Comparison of ENCODE assay signal across 8 cellular contexts in genomic region chr16:18537004-18537403, GRCh38. TPM values are rescaled to one million over a fixed set of nuclear protein-coding genes. Genes with fewer than 3 reads are reported as not detected.
DNase-seq lines count a peak whose midpoint lies in the region; ATAC-seq, FAIRE-seq and TF ChIP-seq lines count a peak whose summit lies in the region.
"Not testable (repeated sequence)": the region's sequence is repeated elsewhere in the genome, so short reads cannot be mapped to it uniquely, and the experiment has no call there.

No MANE protein-coding gene starts in this region.

- H3K36me3 Mint-ChIP-seq in activated CD4-positive, alpha-beta T cell treated with anti-CD3 and anti-CD28 coated beads, Interleukin-2, amount 10 ng/mL, durations not matched to agents 24 days and 14 days (ENCODE audit: low read depth), result peaks cover 11% of the 10 kb centered on the region

- peak; percentile 82 to 90 for ATAC-seq in A549
- peak; percentile 37; the same call in 1 of the 2 replicates for ATAC-seq in PC-3
- ATAC-seq in K562, result peak; percentile 72
- peak; percentile 70 for ATAC-seq in foreskin keratinocyte
- ATAC-seq in right lobe of liver, result peak; percentile 75 to 88 (median 82)
- peak; percentile 49 to 74 (median 70) for ATAC-seq in pancreas

- not testable (repeated sequence) for H3K27me3 ChIP-seq in PC-3 (ENCODE audit: low read length); K562 (ENCODE audit: control insufficient read depth in 2 of 2, insufficient read depth in 2 of 2, low read length in 2 of 2); foreskin keratinocyte; right lobe of liver; pancreas

- BruUV-seq in PC-3 (replicated peaks; lab: Mats Ljungman, UMichigan); K562 (replicated peaks; lab: Mats Ljungman, UMichigan): not testable (repeated sequence)

- H3K27ac Mint-ChIP-seq in activated CD4-positive, alpha-beta T cell treated with anti-CD3 and anti-CD28 coated beads, Interleukin-2, amount 10 ng/mL, durations not matched to agents 24 days and 14 days, result not testable (repeated sequence)

- not testable (repeated sequence) for H3K27ac ChIP-seq in A549; PC-3 (ENCODE audit: low read length); K562 (ENCODE audit: extremely low read depth, low read depth, low read length); foreskin keratinocyte; right lobe of liver; pancreas

- not testable (repeated sequence) for H3K9me1 ChIP-seq in K562 (ENCODE audit: control insufficient read depth, insufficient read depth, low read length)

- not testable (repeated sequence) for H3K79me2 ChIP-seq in PC-3 (ENCODE audit: low read length); K562 (ENCODE audit: control insufficient read depth, insufficient read depth, low read length)

- H2AFZ ChIP-seq in PC-3 (ENCODE audit: low read length); K562 (ENCODE audit: low read depth, low read length): not testable (repeated sequence)

- 0 out of 5 replicates have a peak, but pooled peaks of 1 of the 2 experiments have one; percentile 16 for TF ChIP-seq RAD21 in A549 (conservative IDR thresholded peaks at IDR 0.05 in 1 of 2, IDR thresholded peaks at IDR 0.05 in 1 of 2)
- not testable (repeated sequence) for TF ChIP-seq RAD21 in K562 (CRISPR knock-in tag; conservative IDR thresholded peaks at IDR 0.05 in 1 of 2, IDR thresholded peaks at IDR 0.05 in 1 of 2)

- H3K9me3 ChIP-seq in A549; PC-3 (ENCODE audit: low read length); K562 (replicated peaks; ENCODE audit: control insufficient read depth, insufficient read depth, low read depth, low read length); right lobe of liver; pancreas: not testable (repeated sequence)

- intact Hi-C loops in PC-3 (cut with micrococcal nuclease); activated CD4-positive, alpha-beta T cell treated with anti-CD3 and anti-CD28 coated beads, Interleukin-2, amount 10 ng/mL, durations not matched to agents 24 days and 14 days (cut with micrococcal nuclease); K562 (cut with micrococcal nuclease); right lobe of liver (cut with DNase I); pancreas (cut with DNase I): not testable (repeated sequence)

- not testable (repeated sequence) for H3K4me3 ChIP-seq in A549; HFF-Myc (replicated peaks; ENCODE audit: low read depth, low read length); PC-3 (ENCODE audit: low read length); K562; right lobe of liver; pancreas

- FAIRE-seq in A549 (lab: Jason Lieb, UNC); K562 (lab: Jason Lieb, UNC); pancreas (lab: Jason Lieb, UNC): not testable (repeated sequence)

- TF ChIP-seq CTCF in A549 (IDR thresholded peaks at IDR 0.05); K562 (IDR thresholded peaks at IDR 0.05 in 2 of 3, conservative IDR thresholded peaks at IDR 0.05 in 1 of 3; ENCODE audit: insufficient read depth in 2 of 3, low read depth in 1 of 3, low read length in 3 of 3): not testable (repeated sequence)
- TF ChIP-seq CTCF in HFF-Myc (IDR thresholded peaks at IDR 0.05; ENCODE audit: low read depth, low read length, missing control alignments) (peak; percentile 6), PC-3 (conservative IDR thresholded peaks at IDR 0.05; ENCODE audit: low read depth, low read length) (0 out of 2 replicates have a peak, but pooled peaks have one; percentile 11), foreskin keratinocyte (conservative IDR thresholded peaks at IDR 0.05) (peak; percentile 25), right lobe of liver (IDR thresholded peaks at IDR 0.05) (peak; percentile 14 to 41 (median 26)), pancreas (IDR thresholded peaks at IDR 0.05) (peak in 1 of 4 donors; percentile 22)

- not testable (repeated sequence) for H3K27me3 Mint-ChIP-seq in activated CD4-positive, alpha-beta T cell treated with anti-CD3 and anti-CD28 coated beads, Interleukin-2, amount 10 ng/mL, durations not matched to agents 24 days and 14 days

- not testable (repeated sequence) for TF ChIP-seq POLR2A in A549 (IDR thresholded peaks at IDR 0.05; ENCODE audit: low read length); K562 (conservative IDR thresholded peaks at IDR 0.05); right lobe of liver (IDR thresholded peaks at IDR 0.05)

- CTCF ChIA-PET in A549 (lab: Yijun Ruan, JAX); PC-3 (lab: Charles Lee); K562 (lab: Yijun Ruan, JAX; ENCODE audit: low intra/inter-chr PET ratio): not testable (repeated sequence)

- H3K4me1 Mint-ChIP-seq in activated CD4-positive, alpha-beta T cell treated with anti-CD3 and anti-CD28 coated beads, Interleukin-2, amount 10 ng/mL, durations not matched to agents 24 days and 14 days, result not testable (repeated sequence)

- H3F3A ChIP-seq in PC-3 (ENCODE audit: low read length, unreplicated experiment), result not testable (repeated sequence)

- not testable (repeated sequence) for H3K4me2 ChIP-seq in A549; PC-3 (ENCODE audit: low read length); K562 (ENCODE audit: insufficient read depth, low read length)

- POLR2A ChIA-PET in A549 (lab: Yijun Ruan, JAX); PC-3 (lab: Charles Lee; ENCODE audit: unreplicated experiment); K562 (lab: Yijun Ruan, JAX): not testable (repeated sequence)

- H3K9me2 ChIP-seq in PC-3 (replicated peaks; ENCODE audit: low read length), result not testable (repeated sequence)

- H3K9me3 Mint-ChIP-seq in activated CD4-positive, alpha-beta T cell treated with anti-CD3 and anti-CD28 coated beads, Interleukin-2, amount 10 ng/mL, durations not matched to agents 24 days and 14 days, result not testable (repeated sequence)

- in situ Hi-C loops in K562 (cut with MboI), result not testable (repeated sequence)

- 24% methylated on average over 3 of the region's 3 CpGs for WGBS in A549 (ENCODE audit: missing lambda C conversion rate)
- 78% methylated on average over 1 of the region's 3 CpGs for WGBS in K562 (ENCODE audit: insufficient coverage, low coverage, missing lambda C conversion rate)
- 54% methylated on average over 3 of the region's 3 CpGs for WGBS in right lobe of liver (ENCODE audit: insufficient coverage, low coverage, low lambda C conversion rate, missing lambda C conversion rate)
- 35 to 42% methylated on average over 1 to 3 of the region's 3 CpGs for WGBS in pancreas, 2 donors

- not testable (repeated sequence) for H3K36me3 ChIP-seq in PC-3 (ENCODE audit: low read depth, low read length); K562 (ENCODE audit: control insufficient read depth, insufficient read depth, low read length); right lobe of liver; pancreas

- H3K9ac ChIP-seq in PC-3 (ENCODE audit: low read length); K562 (ENCODE audit: insufficient read depth in 1 of 2, low read depth in 2 of 2, low read length in 2 of 2): not testable (repeated sequence)

- not testable (repeated sequence) for H3K4me3 Mint-ChIP-seq in activated CD4-positive, alpha-beta T cell treated with anti-CD3 and anti-CD28 coated beads, Interleukin-2, amount 10 ng/mL, durations not matched to agents 24 days and 14 days

- DNase-seq in A549 (ENCODE audit: low read depth in 1 of 2, low spot score in 1 of 2); HFF-Myc (ENCODE audit: extremely low read depth, low read depth); PC-3; K562 (ENCODE audit: extremely low read depth in 1 of 4, low spot score in 3 of 4); foreskin keratinocyte; right lobe of liver: not testable (repeated sequence)
- DNase-seq in activated CD4-positive, alpha-beta T cell treated with anti-CD3 and anti-CD28 coated beads, Interleukin-2, amount 10 ng/mL, durations not matched to agents 24 days and 14 days, result peak; percentile 52
- peak in 1 of 6 donors; percentile 17 for DNase-seq in pancreas

- not testable (repeated sequence) for H3K4me1 ChIP-seq in A549; PC-3 (ENCODE audit: insufficient read depth, low read length); K562 (replicated peaks in 1 of 2; ENCODE audit: control insufficient read depth in 2 of 2, insufficient read depth in 2 of 2, low read length in 2 of 2); foreskin keratinocyte; right lobe of liver; pancreas

- TF ChIP-seq EP300 in A549 (IDR thresholded peaks at IDR 0.05); K562 (IDR thresholded peaks at IDR 0.05; ENCODE audit: low read length): not testable (repeated sequence)

- not testable (repeated sequence) for H4K20me1 ChIP-seq in PC-3 (ENCODE audit: low read length); K562 (replicated peaks; ENCODE audit: control insufficient read depth, insufficient read depth, low read length)

RNA-seq across cellular contexts. Expression of gene NOMO2, which starts 24.9 kb away (rescaled TPM):
- polyA plus RNA-seq in A549 (2011; rRNA removed) (123 and 151 TPM in 2 replicates), A549 (2017; fragmentation: RNase III; extraction: RNeasy Plus Mini Kit Qiagen cat#74134 plus additional on column Dnase treatment) (95.8 to 99.8 TPM (median 96.0 TPM) in 3 replicates), K562 (2011; rRNA removed) (38.5 and 49.9 TPM in 2 replicates), K562 (2014; fragmentation: Illumina TruSeq; extraction: Trizol) (74.2 and 82.2 TPM in 2 replicates), K562 (2014; fragmentation: Nextera tagmentation; extraction: Ambion mirVana) (10 to 100 TPM; 25.2 to 35.9 TPM), K562 (2014; rRNA removed) (44.0 and 45.8 TPM in 2 replicates), foreskin keratinocyte (133 and 134 TPM in 2 replicates), pancreas (100 to 1,000 TPM; 109 to 124 TPM)
- polyA plus RNA-seq in A549 (2012; cell fraction: cytosol; rRNA removed), result 81.5 and 89.0 TPM in 2 replicates
- 175 and 209 TPM in 2 replicates for polyA plus RNA-seq in A549 (2012; cell fraction: nucleus; rRNA removed)
- polyA minus RNA-seq in A549 (2011; rRNA and poly(A)+ RNA removed), result 270 and 371 TPM in 2 replicates
- total RNA-seq in PC-3 (2014; rRNA removed) (121 and 136 TPM in 2 replicates), K562 (2014; rRNA removed) (55.8 and 62.2 TPM in 2 replicates), K562 (2014; rRNA removed; fragmentation: Illumina TruSeq; extraction: Trizol) (35.3 and 37.5 TPM in 2 replicates), K562 (2015; rRNA removed; fragmentation: Illumina TruSeq; extraction: Trizol) (54.3 and 56.6 TPM in 2 replicates), K562 (2021) (77.2 and 79.2 TPM in 2 replicates), foreskin keratinocyte (152 and 155 TPM in 2 replicates), right lobe of liver (10 to 100 TPM; 53.6 to 88.5 (median 71.4) TPM), pancreas (100 to 1,000 TPM; 193 to 296 (median 209) TPM)
- total RNA-seq in activated CD4-positive, alpha-beta T cell treated with anti-CD3 and anti-CD28 coated beads, Interleukin-2, amount 10 ng/mL, durations not matched to agents 24 days and 14 days, result 114 and 130 TPM in 2 replicates
- total RNA-seq in K562 (2011; cell fraction: chromatin; rRNA removed; ENCODE audit: low replicate concordance), result 87.3 and 127 TPM in 2 replicates
- total RNA-seq in K562 (2011; cell fraction: nucleolus; rRNA removed), result 162 and 194 TPM in 2 replicates
- 106 and 133 TPM in 2 replicates for total RNA-seq in K562 (2011; cell fraction: nucleoplasm; rRNA removed)
- 47.1 and 47.5 TPM in 2 replicates for polyA plus RNA-seq in K562 (2011; cell fraction: cytosol; rRNA removed)
- polyA plus RNA-seq in K562 (2011; cell fraction: nucleus; rRNA removed), result 65.3 and 68.6 TPM in 2 replicates
- 68.4 and 93.5 TPM in 2 replicates for polyA plus RNA-seq in K562 (2012)
- 46.5 and 61.9 TPM in 2 replicates for polyA minus RNA-seq in K562 (2011; rRNA and poly(A)+ RNA removed)
- 68.9 and 69.2 TPM in 2 replicates for polyA minus RNA-seq in K562 (2011; cell fraction: cytosol; rRNA and poly(A)+ RNA removed)
- polyA minus RNA-seq in K562 (2011; cell fraction: nucleus; rRNA and poly(A)+ RNA removed), result 14.0 and 26.8 TPM in 2 replicates
